ENCODE assay signal across 1 cellular context in genomic region chr1:25874209-25874608, GRCh38.
TF ChIP-seq lines count a peak whose summit lies in the region.

No MANE protein-coding gene starts in this region.

TF ChIP-seq in IMR-90, 13 proteins besides CTCF, POLR2A, EP300 and RAD21:
- TF ChIP-seq NFE2L2 (IDR thresholded peaks at IDR 0.05; ENCODE audit: low read depth, low read length) (no peak), CEBPB (IDR thresholded peaks at IDR 0.05; ENCODE audit: low read depth, low read length) (no peak), MAFK (IDR thresholded peaks at IDR 0.05; ENCODE audit: low read depth, low read length) (no peak), CHD1 (IDR thresholded peaks at IDR 0.05; ENCODE audit: low read depth, low read length) (no peak)
